8 cellular contexts compared by ENCODE assay signal in genomic region chr6:159969921-159970320, GRCh38. TPM values are rescaled to one million over a fixed set of nuclear protein-coding genes. Genes with fewer than 3 reads are reported as not detected.
A peak's percentile ranks its signal among the peaks of the same experiment; 100 is the strongest.
DNase-seq lines count a peak whose midpoint lies in the region; ATAC-seq, FAIRE-seq and TF ChIP-seq lines count a peak whose summit lies in the region.

No MANE protein-coding gene starts in this region.

- intact Hi-C loops in IMR-90 (cut with micrococcal nuclease): loop anchor here (5.0 kb wide), 1 partner anchor 37 kb away; no protein-coding TSS in a partner anchor
- intact Hi-C loops in thyroid gland (cut with DNase I): loop anchor here (10.0 kb wide), 1 partner anchor 65 kb away; no protein-coding TSS in a partner anchor

- H4K20me1 ChIP-seq in IMR-90 (ENCODE audit: insufficient read depth, low read length) (peaks cover 45% of the 10 kb centered on the region), H1 (replicated peaks in 1 of 2; ENCODE audit: control insufficient read depth in 1 of 2, insufficient read depth in 2 of 2, low read length in 2 of 2) (peaks cover 4 to 11% of the 10 kb centered on the region in 2 experiments)

- H4K5ac ChIP-seq in IMR-90 (ENCODE audit: low read depth, low read length) (no peak overlapping the region), H1 (ENCODE audit: insufficient read length, low read depth, low read length) (no peak overlapping the region)

- CTCF ChIA-PET in IMR-90 (lab: Yijun Ruan, JAX): interaction anchor here (0.6 to 0.8 kb wide), 2 partner anchors 112 to 610 kb away, joined by 3 to 5 read pairs; no protein-coding TSS in a partner anchor
- CTCF ChIA-PET in H1 (lab: Charles Lee; ENCODE audit: partially characterized antibody): interaction anchor here (1.1 to 4.1 kb wide), 3 partner anchors 9 to 46 kb away, joined by 3 to 10 read pairs (median 3); no protein-coding TSS in a partner anchor

- WGBS in IMR-90 (ENCODE audit: extremely low coverage in 2 of 2, insufficient read length in 1 of 2), 2 experiments: no CpG with 5 or more reads among the region's 8 CpGs
- WGBS in H1 (ENCODE audit: extremely low coverage in 1 of 2, insufficient coverage in 1 of 2, insufficient read length in 1 of 2, insufficient replicate concordance in 2 of 2, low coverage in 1 of 2, low lambda C conversion rate in 2 of 2, missing lambda C conversion rate in 1 of 2), 2 experiments: 4% methylated on average over 8 of the region's 8 CpGs; no CpG with 5 or more reads in 1 of the 2 experiments
- 12 to 13% methylated on average over 8 of the region's 8 CpGs for WGBS in thyroid gland, 2 donors

- peak overlapping the region; percentile 46; the same call in 1 of the 2 replicates for H3K14ac ChIP-seq in IMR-90 (replicated peaks; ENCODE audit: low read depth, low read length)
- no peak overlapping the region for H3K14ac ChIP-seq in H1 (ENCODE audit: insufficient read length)

- H3K9me1 ChIP-seq in IMR-90 (ENCODE audit: insufficient read depth, low read length): peaks cover 11% of the 10 kb centered on the region

- H2BK120ac ChIP-seq in IMR-90 (ENCODE audit: low read depth, low read length): no peak overlapping the region
- no peak overlapping the region for H2BK120ac ChIP-seq in H1 (replicated peaks; ENCODE audit: low read depth, low read length)

- no TSS peak for BruUV-seq in IMR-90 (replicated peaks; lab: Mats Ljungman, UMichigan)

- no peak for TF ChIP-seq EP300 in H1 (IDR thresholded peaks at IDR 0.05; ENCODE audit: borderline replicate concordance in 1 of 2, low read depth in 2 of 2, low read length in 2 of 2)

- dilution Hi-C loops in IMR-90 (cut with HindIII; ENCODE audit: low sequenced_read_pairs, unreplicated experiment): no loop called here

- H3K36me3 ChIP-seq in IMR-90 (ENCODE audit: control insufficient read depth, insufficient read depth, low read length): 0 out of 2 replicates have a peak, but pooled peaks cover 1% of the 10 kb centered on the region
- no peaks in the 10 kb centered on the region for H3K36me3 ChIP-seq in H1 (ENCODE audit: control insufficient read depth in 2 of 4, insufficient read depth in 4 of 4, low read length in 3 of 4)
- H3K36me3 ChIP-seq in thyroid gland: no peaks in the 10 kb centered on the region

- H3K4me3 ChIP-seq in IMR-90 (ENCODE audit: insufficient read depth, low read depth, low read length) (peak overlapping the region; percentile 91), H1 (ENCODE audit: extremely low read depth in 1 of 4, insufficient read depth in 2 of 4, low read depth in 3 of 4, low read length in 4 of 4) (peak overlapping the region; percentile 80 to 96 (median 81)), thyroid gland (replicated peaks in 1 of 3) (peak overlapping the region in 2 of 3 donors; percentile 95 to 98)

- FAIRE-seq in H1 (lab: Jason Lieb, UNC): no peak

- peak overlapping the region; percentile 32 for H3K9ac ChIP-seq in IMR-90 (ENCODE audit: low read depth, low read length)
- H3K9ac ChIP-seq in H1 (replicated peaks in 1 of 4; ENCODE audit: extremely low read depth in 1 of 4, low read depth in 3 of 4, low read length in 3 of 4): peak overlapping the region; percentile 43 to 84 (median 75); a peak in 5 of 7 replicates

- H4K91ac ChIP-seq in IMR-90 (ENCODE audit: insufficient read depth, low read depth, low read length) (no peak overlapping the region), H1 (replicated peaks; ENCODE audit: insufficient read length, low read length) (no peak overlapping the region)

- H3K23me2 ChIP-seq in H1 (ENCODE audit: low read depth, low read length): peaks cover 5% of the 10 kb centered on the region

- H2BK5ac ChIP-seq in IMR-90 (ENCODE audit: low read depth, low read length, poor library complexity, severe bottlenecking): no peak overlapping the region
- H2BK5ac ChIP-seq in H1 (ENCODE audit: low read depth, low read length): no peak overlapping the region

- H3K27me3 ChIP-seq in IMR-90 (ENCODE audit: control insufficient read depth, insufficient read depth, low read length): peaks cover 6% of the 10 kb centered on the region
- no peaks in the 10 kb centered on the region for H3K27me3 ChIP-seq in H1 (replicated peaks in 1 of 4; ENCODE audit: control insufficient read depth in 3 of 4, extremely low read depth in 1 of 4, insufficient read depth in 3 of 4, low read length in 3 of 4)
- H3K27me3 ChIP-seq in thyroid gland: no peaks in the 10 kb centered on the region

- peaks cover 12% of the 10 kb centered on the region for H3K4me1 ChIP-seq in IMR-90 (ENCODE audit: control insufficient read depth, insufficient read depth, low read length)
- peaks cover 5 to 23% (median 14%) of the 10 kb centered on the region in 4 experiments; a peak in 6 of 7 replicates for H3K4me1 ChIP-seq in H1 (replicated peaks in 1 of 4; ENCODE audit: control insufficient read depth in 3 of 4, insufficient read depth in 4 of 4, low read length in 3 of 4)
- H3K4me1 ChIP-seq in thyroid gland: peaks cover 39 to 40% of the 10 kb centered on the region in 2 donors

- H3K9me3 ChIP-seq in IMR-90 (ENCODE audit: control insufficient read depth, insufficient read depth, low read length): no peaks in the 10 kb centered on the region
- H3K9me3 ChIP-seq in H1 (ENCODE audit: insufficient read depth in 2 of 2, low read depth in 1 of 2, low read length in 1 of 2): no peaks in the 10 kb centered on the region
- no peaks in the 10 kb centered on the region for H3K9me3 ChIP-seq in thyroid gland

- H3K56ac ChIP-seq in IMR-90 (ENCODE audit: extremely low read depth, insufficient read depth, low read length): no peak overlapping the region; the same call in 1 of the 2 replicates
- no peak overlapping the region for H3K56ac ChIP-seq in H1 (replicated peaks; ENCODE audit: insufficient read length, low read depth, low read length)

- in situ Hi-C loops in IMR-90 (cut with MboI; ENCODE audit: low sequenced_read_pairs): loop anchor here (25.0 kb wide), 1 partner anchor 283 kb away; the partner anchor contains the start of gene SOD2

- TF ChIP-seq POLR2A in IMR-90 (IDR thresholded peaks at IDR 0.05; ENCODE audit: low read depth, low read length) (peak; percentile 45; the same call in 1 of the 2 replicates), H1 (IDR thresholded peaks at IDR 0.05; ENCODE audit: control extremely low read depth in 1 of 2, low read depth in 2 of 2, low read length in 2 of 2) (no peak; a peak in 1 of 3 replicates), thyroid gland (IDR thresholded peaks at IDR 0.05) (peak in 1 of 2 donors; percentile 58)

- peak; percentile 31 for ATAC-seq in GM21381 (IDR thresholded peaks at IDR 0.05; ENCODE audit: unreplicated experiment)
- ATAC-seq in IMR-90 (ENCODE audit: low read depth): peak; percentile 45

- H3K23ac ChIP-seq in IMR-90 (ENCODE audit: low read depth, low read length): peak overlapping the region; percentile 55; the same call in 1 of the 2 replicates
- no peak overlapping the region for H3K23ac ChIP-seq in H1 (ENCODE audit: insufficient read length)

- peak; percentile 55 for DNase-seq in DMS53 treated with DMSO at 0.1 percent for 48 hours (lab: John Stamatoyannopoulos, UW; ENCODE audit: unreplicated experiment)
- DNase-seq in IMR-90: peak; percentile 84
- peak; percentile 45 for DNase-seq in SKM-1 (lab: John Stamatoyannopoulos, UW; ENCODE audit: unreplicated experiment)
- DNase-seq in H1 (ENCODE audit: low read depth in 1 of 2, low spot score in 2 of 2): no peak
- DNase-seq in medulla oblongata (ENCODE audit: extremely low spot score): peak; percentile 88
- DNase-seq in thyroid gland: peak; percentile 65 to 68
- no peak for DNase-seq in T-helper 9 cell

- H3K27ac ChIP-seq in IMR-90 (ENCODE audit: insufficient read depth, low read length) (peak overlapping the region; percentile 44), H1 (ENCODE audit: low read depth, low read length) (no peak overlapping the region), thyroid gland (peak overlapping the region; percentile 83 to 97 (median 94))

- no peak overlapping the region for H3K18ac ChIP-seq in IMR-90 (ENCODE audit: low read depth, low read length)
- no peak overlapping the region; the same call in 1 of the 2 replicates for H3K18ac ChIP-seq in H1 (ENCODE audit: extremely low read depth, low read length)

- TF ChIP-seq RAD21 in IMR-90 (IDR thresholded peaks at IDR 0.05; ENCODE audit: low read length) (no peak), H1 (IDR thresholded peaks at IDR 0.05 in 1 of 2, conservative IDR thresholded peaks at IDR 0.05 in 1 of 2; ENCODE audit: low read depth in 2 of 2, low read length in 2 of 2) (no peak)

- H2BK15ac ChIP-seq in IMR-90 (ENCODE audit: low read depth, low read length) (no peak overlapping the region), H1 (ENCODE audit: low read length) (no peak overlapping the region)

- TF ChIP-seq CTCF in IMR-90 (conservative IDR thresholded peaks at IDR 0.05; ENCODE audit: low read depth, low read length) (no peak), H1 (IDR thresholded peaks at IDR 0.05; ENCODE audit: control extremely low read depth in 1 of 3, insufficient read depth in 1 of 3, low read depth in 1 of 3, low read length in 3 of 3) (no peak), thyroid gland (IDR thresholded peaks at IDR 0.05) (no peak)

- no peak overlapping the region for H2BK12ac ChIP-seq in H1 (ENCODE audit: low read depth, low read length)

- H2BK20ac ChIP-seq in IMR-90 (ENCODE audit: low read depth, low read length) (no peak overlapping the region), H1 (ENCODE audit: low read length) (no peak overlapping the region)

- peak overlapping the region; percentile 59 for H3K4me2 ChIP-seq in IMR-90 (ENCODE audit: low read depth, low read length)
- H3K4me2 ChIP-seq in H1 (ENCODE audit: insufficient read depth in 1 of 2, low read depth in 2 of 2, low read length in 2 of 2): peak overlapping the region; percentile 76 to 77

- H3K4ac ChIP-seq in IMR-90 (ENCODE audit: low read depth, low read length): no peak overlapping the region
- H3K4ac ChIP-seq in H1 (replicated peaks; ENCODE audit: insufficient read length, low read depth, low read length): no peak overlapping the region

- H2AFZ ChIP-seq in IMR-90 (replicated peaks; ENCODE audit: low read length, poor library complexity) (peak overlapping the region; percentile 62), H1 (ENCODE audit: low read length) (no peak overlapping the region)

- no peak overlapping the region for H2AK5ac ChIP-seq in IMR-90 (ENCODE audit: low read depth, low read length)
- H2AK5ac ChIP-seq in H1 (ENCODE audit: low read depth, low read length): no peak overlapping the region

- peaks cover 19 to 51% of the 10 kb centered on the region in 2 experiments for H3K79me1 ChIP-seq in IMR-90 (ENCODE audit: low read depth in 1 of 2, low read length in 2 of 2)
- H3K79me1 ChIP-seq in H1 (ENCODE audit: low read depth, low read length): peaks cover 13% of the 10 kb centered on the region

- POLR2A ChIA-PET in IMR-90 (lab: Charles Lee; ENCODE audit: unreplicated experiment): no interaction called here
- POLR2A ChIA-PET in H1 (lab: Charles Lee; ENCODE audit: partially characterized antibody): interaction anchor here (0.7 to 2.2 kb wide), 4 partner anchors 9 to 180 kb away, joined by 3 to 13 read pairs (median 6); partner anchors contain the start of genes MRPL18 and TCP1

- H2AK9ac ChIP-seq in IMR-90 (replicated peaks; ENCODE audit: low read depth, low read length, poor library complexity): peak overlapping the region; percentile 31

- H4K8ac ChIP-seq in IMR-90 (ENCODE audit: low read depth in 2 of 2, low read length in 2 of 2): peak overlapping the region in 1 of 2 experiments; percentile 28; a peak in 1 of 4 replicates
- H4K8ac ChIP-seq in H1 (ENCODE audit: extremely low read depth, insufficient read depth, low read length): no peak overlapping the region

- H3K79me2 ChIP-seq in H1 (ENCODE audit: control insufficient read depth in 1 of 2, insufficient read depth in 2 of 2, low read length in 2 of 2): peaks cover 36 to 52% of the 10 kb centered on the region in 2 experiments

RNA-seq across cellular contexts. Expression of gene IGF2R, which starts 1.0 kb away (rescaled TPM):
- total RNA-seq in IMR-90 (2012; rRNA removed) (33.2 and 38.6 TPM in 2 replicates), thyroid gland (100 to 1,000 TPM in 2 of 4 donors, 10 to 100 TPM in 2; 82.1 to 104 (median 94.2) TPM)
- polyA plus RNA-seq in IMR-90 (2012; rRNA removed) (37.2 and 41.4 TPM in 2 replicates), H1 (2011; rRNA removed) (20.6 and 27.3 TPM in 2 replicates)
- 20.4 and 27.1 TPM in 2 replicates for polyA plus RNA-seq in IMR-90 (2012; cell fraction: cytosol; rRNA removed)
- polyA plus RNA-seq in IMR-90 (2012; cell fraction: nucleus; rRNA removed; ENCODE audit: low replicate concordance): 24.9 and 43.2 TPM in 2 replicates
- total RNA-seq in H1 (2021; fragmentation: NEBNext Ultra II Directional; extraction: Animal tissue kit (Norgen Biotek cat#: 25700)): 74.1 and 80.7 TPM in 2 replicates
- 22.1 TPM for polyA plus RNA-seq in H1 (2011; cell fraction: cytosol; rRNA removed)
- polyA plus RNA-seq in H1 (2011; cell fraction: nucleus; rRNA removed): 71.3 TPM
- polyA plus RNA-seq in H1 (2012, experiment 1 of 2): 56.9 to 65.8 TPM (median 64.4 TPM) in 4 replicates
- 9.5 TPM for polyA plus RNA-seq in H1 (2012, experiment 2 of 2)
- polyA plus RNA-seq in H1 (2013, experiment 1 of 2): 66.8 TPM
- polyA plus RNA-seq in H1 (2013, experiment 2 of 2): 53.5 TPM
- 94.0 and 116 TPM in 2 replicates for polyA minus RNA-seq in H1 (2011; rRNA and poly(A)+ RNA removed)
- 79.9 TPM for polyA minus RNA-seq in H1 (2011; cell fraction: cytosol; rRNA and poly(A)+ RNA removed)
- polyA minus RNA-seq in H1 (2011; cell fraction: nucleus; rRNA and poly(A)+ RNA removed): 135 TPM

Comparison
In these comparisons a context has a peak if more than half of its experiments do, and no peak if none do; other contexts are left out.
1. DNase-seq: peak in DMS53 treated with DMSO at 0.1 percent for 48 hours (single experiment), IMR-90 (single experiment), SKM-1 (single experiment), medulla oblongata (single experiment) and thyroid gland (2 of 2); none in H1 (0 of 2) and T-helper 9 cell (single experiment).
2. Peak in every context shown above with its lines, with median percentiles within 50 percentile points of each other: H3K4me3 ChIP-seq.